1 cellular context compared by ENCODE assay signal in genomic region chr11:32374261-32374711, GRCh38.
A peak's percentile ranks its signal among the peaks of the same experiment; 100 is the strongest.
TF ChIP-seq lines count a peak whose summit lies in the region.

No MANE protein-coding gene starts in this region.

TF ChIP-seq in K562, 482 proteins besides CTCF, POLR2A, EP300 and RAD21 (continued from another document):
- no peak for TF ChIP-seq ZNF668 (CRISPR knock-in tag; IDR thresholded peaks at IDR 0.05)
- TF ChIP-seq, protein P1, sequence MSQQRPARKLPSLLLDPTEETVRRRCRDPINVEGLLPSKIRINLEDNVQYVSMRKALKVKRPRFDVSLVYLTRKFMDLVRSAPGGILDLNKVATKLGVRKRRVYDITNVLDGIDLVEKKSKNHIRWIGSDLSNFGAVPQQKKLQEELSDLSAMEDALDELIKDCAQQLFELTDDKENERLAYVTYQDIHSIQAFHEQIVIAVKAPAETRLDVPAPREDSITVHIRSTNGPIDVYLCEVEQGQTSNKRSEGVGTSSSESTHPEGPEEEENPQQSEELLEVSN (IDR thresholded peaks at IDR 0.05; ENCODE audit: borderline replicate concordance in 1 of 2, extremely low read depth in 1 of 2, insufficient read depth in 1 of 2, insufficient read length in 1 of 2, low read depth in 1 of 2, low read length in 1 of 2, poor library complexity in 1 of 2, severe bottlenecking in 1 of 2) = peak; percentile 42 to 92
- peak in 1 of 2 experiments; percentile 45; a peak in 1 of 4 replicates for TF ChIP-seq RCOR1 (IDR thresholded peaks at IDR 0.05; ENCODE audit: borderline replicate concordance in 1 of 2, low read depth in 2 of 2, low read length in 2 of 2)
